15 cellular contexts compared by ENCODE assay signal in genomic region chr5:119285070-119285916, GRCh38.
DNase-seq lines count a peak whose midpoint lies in the region; ATAC-seq, FAIRE-seq and TF ChIP-seq lines count a peak whose summit lies in the region.
"Had no signal": no experiment of that assay in that cellular context is flagged by ENCODE, and none has a peak within 500 bp of the region (broad histone marks: within the 10 kb centered on the region; RNA-seq: fewer than 3 reads in every experiment).

No MANE protein-coding gene starts in this region.

- ATAC-seq in GM19455 (IDR thresholded peaks at IDR 0.05; ENCODE audit: unreplicated experiment) = no peak
- ATAC-seq in GM18858 (IDR thresholded peaks at IDR 0.05; ENCODE audit: unreplicated experiment) = no peak
- ATAC-seq: WTC11 had no signal

- 72 to 86% (median 81%) methylated on average over 5 of the region's 5 CpGs for WGBS in ovary, 3 donors

- H3K9ac ChIP-seq in BLaER1 (no peak overlapping the region), adipocyte (ENCODE audit: low read length) (peak overlapping the region; percentile 12)

- no peaks in the 10 kb centered on the region for H4K20me1 ChIP-seq in BLaER1

- H3K9me3 ChIP-seq in BLaER1 (no peaks in the 10 kb centered on the region), adipocyte (ENCODE audit: control insufficient read depth, low read length) (no peaks in the 10 kb centered on the region), ovary (no peaks in the 10 kb centered on the region)
- H3K9me3 ChIP-seq: uterus had no signal

- DNase-seq in GM19239 (ENCODE audit: insufficient read length, low spot score) (no peak), adipocyte (ENCODE audit: low read depth) (no peak), myocyte (ENCODE audit: low read depth) (peak; percentile 36), ovary (no peak)
- no peak for DNase-seq in stimulated activated CD8-positive, alpha-beta memory T cell treated with anti-CD3 and anti-CD28 coated beads, Interleukin-4, amount 100 ng/mL, for 48 hours
- DNase-seq: amniotic stem cell, hippocampal formation, NCI-H1048, NCI-H345, uterus had no signal

- H3K27ac ChIP-seq in BLaER1 (peak overlapping the region; percentile 50; the same call in 1 of the 2 replicates), ovary (no peak overlapping the region)
- H3K27ac ChIP-seq: uterus had no signal

- intact Hi-C loops in ovary (cut with DNase I) = no loop called here

- peak overlapping the region; percentile 43 for H3K4me2 ChIP-seq in BLaER1

- peak; percentile 11 for FAIRE-seq in GM19239 (lab: Jason Lieb, UNC)
- FAIRE-seq: endometrium had no signal

- no peak overlapping the region for H3K4me3 ChIP-seq in BLaER1
- peak overlapping the region; percentile 13 for H3K4me3 ChIP-seq in adipocyte (ENCODE audit: low read length)
- no peak overlapping the region for H3K4me3 ChIP-seq in ovary
- H3K4me3 ChIP-seq: uterus had no signal

- peaks cover 22% of the 10 kb centered on the region for H3K36me3 ChIP-seq in BLaER1
- no peaks in the 10 kb centered on the region for H3K36me3 ChIP-seq in adipocyte (ENCODE audit: control insufficient read depth, insufficient read depth, low read length, severe bottlenecking)
- no peaks in the 10 kb centered on the region for H3K36me3 ChIP-seq in ovary
- H3K36me3 ChIP-seq: uterus had no signal

- TF ChIP-seq CTCF in ovary (IDR thresholded peaks at IDR 0.05) = no peak

- no peaks in the 10 kb centered on the region for H3K27me3 ChIP-seq in BLaER1
- H3K27me3 ChIP-seq in adipocyte (replicated peaks; ENCODE audit: control insufficient read depth, insufficient read depth, low read length) = no peaks in the 10 kb centered on the region
- no peaks in the 10 kb centered on the region for H3K27me3 ChIP-seq in ovary
- H3K27me3 ChIP-seq: uterus had no signal

- no peak for TF ChIP-seq POLR2A in ovary (IDR thresholded peaks at IDR 0.05)

- H3K4me1 ChIP-seq in BLaER1 = peaks cover 84% of the 10 kb centered on the region
- H3K4me1 ChIP-seq in adipocyte (ENCODE audit: control insufficient read depth, insufficient read depth, low read length) = peaks cover 32% of the 10 kb centered on the region
- H3K4me1 ChIP-seq in ovary (ENCODE audit: insufficient read depth) = peaks cover 3% of the 10 kb centered on the region

- no peak for TF ChIP-seq EP300 in ovary (IDR thresholded peaks at IDR 0.05)
